Comparison of ENCODE assay signal across 1 cellular context in the genomic region with DNA sequence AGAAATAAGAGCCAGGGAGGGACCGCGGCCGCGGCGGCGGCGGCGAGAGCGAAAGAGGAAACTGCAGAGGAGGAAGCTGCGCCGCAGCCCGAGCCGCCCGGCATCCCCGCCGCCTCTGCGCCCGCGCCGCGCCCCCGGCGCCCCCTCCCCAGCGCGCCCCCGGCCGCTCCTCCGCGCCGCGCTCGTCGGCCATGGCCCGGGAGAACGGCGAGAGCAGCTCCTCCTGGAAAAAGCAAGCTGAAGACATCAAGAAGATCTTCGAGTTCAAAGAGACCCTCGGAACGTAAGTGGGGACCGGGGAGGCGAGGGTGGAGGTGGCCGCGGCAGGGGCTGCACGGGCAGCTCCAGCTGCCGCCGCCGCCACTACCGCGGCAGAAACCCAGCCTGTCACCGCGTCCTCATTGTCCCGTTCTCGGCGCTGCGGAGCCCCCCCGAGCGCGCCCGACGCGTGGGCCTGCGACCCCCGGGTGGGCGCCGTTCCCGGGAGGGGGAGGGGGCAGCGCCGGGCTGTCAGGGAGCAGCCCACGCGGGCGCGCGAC.
TF ChIP-seq lines count a peak whose summit lies in the region.

No MANE protein-coding gene starts in this region.

TF ChIP-seq in H1, 55 proteins besides CTCF, POLR2A, EP300 and RAD21:
- TF ChIP-seq, protein P1, sequence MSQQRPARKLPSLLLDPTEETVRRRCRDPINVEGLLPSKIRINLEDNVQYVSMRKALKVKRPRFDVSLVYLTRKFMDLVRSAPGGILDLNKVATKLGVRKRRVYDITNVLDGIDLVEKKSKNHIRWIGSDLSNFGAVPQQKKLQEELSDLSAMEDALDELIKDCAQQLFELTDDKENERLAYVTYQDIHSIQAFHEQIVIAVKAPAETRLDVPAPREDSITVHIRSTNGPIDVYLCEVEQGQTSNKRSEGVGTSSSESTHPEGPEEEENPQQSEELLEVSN (IDR thresholded peaks at IDR 0.05), result no peak
- TF ChIP-seq EGR1 (IDR thresholded peaks at IDR 0.05; ENCODE audit: borderline replicate concordance, low read depth, low read length), result no peak
- TF ChIP-seq PHF8 (conservative IDR thresholded peaks at IDR 0.05; ENCODE audit: low read depth, low read length), result peak; percentile 13; the same call in 1 of the 2 replicates
- TF ChIP-seq KDM4A (IDR thresholded peaks at IDR 0.05; ENCODE audit: low read depth, low read length, severe bottlenecking), result peak; percentile 83
TF ChIP-seq in H1: peak in this region for 2.
